In genomic region chr4:89482248-89482647, GRCh38 we compare ENCODE assay signal across 8 cellular contexts.
DNase-seq lines count a peak whose midpoint lies in the region; ATAC-seq, FAIRE-seq and TF ChIP-seq lines count a peak whose summit lies in the region.

No MANE protein-coding gene starts in this region.

- TF ChIP-seq EP300 in GM12878 (IDR thresholded peaks at IDR 0.05; ENCODE audit: borderline replicate concordance in 1 of 2, control insufficient read depth in 1 of 2, low read depth in 2 of 2, low read length in 2 of 2): no peak
- no peak for TF ChIP-seq EP300 in neural cell (conservative IDR thresholded peaks at IDR 0.05; ENCODE audit: poor library complexity, severe bottlenecking)
- no peak for TF ChIP-seq EP300 in sigmoid colon (IDR thresholded peaks at IDR 0.05)

- H3K9me3 ChIP-seq in right cardiac atrium (ENCODE audit: control insufficient read depth, low read length) (no peaks in the 10 kb centered on the region), right atrium auricular region (peaks cover 0 to 6% of the 10 kb centered on the region in 2 donors), GM12878 (replicated peaks; ENCODE audit: control insufficient read depth, insufficient read depth, low read length) (no peaks in the 10 kb centered on the region), neural cell (ENCODE audit: low read length) (no peaks in the 10 kb centered on the region), sigmoid colon (no peaks in the 10 kb centered on the region)

- intact Hi-C loops in right cardiac atrium (cut with DNase I): no loop called here
- intact Hi-C loops in GM12878 (cut with micrococcal nuclease; ENCODE audit: unreplicated experiment): no loop called here
- intact Hi-C loops in sigmoid colon (cut with DNase I): loop anchor here (10.0 kb wide), 1 partner anchor 423 kb away; no protein-coding TSS in a partner anchor

- SMC1A ChIA-PET in GM12878 (lab: Charles Lee; ENCODE audit: uncharacterized antibody, unreplicated experiment): interaction anchor here (0.6 to 1.6 kb wide), 4 partner anchors 289 to 427 kb away, joined by 3 to 5 read pairs (median 3); no protein-coding TSS in a partner anchor

- H3K36me3 ChIP-seq in right atrium auricular region (no peaks in the 10 kb centered on the region), GM12878 (ENCODE audit: control insufficient read depth in 2 of 2, insufficient read depth in 2 of 2, low read length in 1 of 2) (no peaks in the 10 kb centered on the region), neural cell (ENCODE audit: insufficient read depth, low read length) (no peaks in the 10 kb centered on the region), sigmoid colon (no peaks in the 10 kb centered on the region)

- no peak overlapping the region for H2AFZ ChIP-seq in GM12878 (ENCODE audit: control insufficient read depth, low read depth, low read length)
- H2AFZ ChIP-seq in neural cell (ENCODE audit: low read depth, low read length): no peak overlapping the region

- H3K27me3 ChIP-seq in right cardiac atrium (ENCODE audit: control insufficient read depth, insufficient read depth) (no peaks in the 10 kb centered on the region), right atrium auricular region (no peaks in the 10 kb centered on the region), GM12878 (replicated peaks in 1 of 2; ENCODE audit: control insufficient read depth in 2 of 2, insufficient read depth in 2 of 2, low read length in 1 of 2) (no peaks in the 10 kb centered on the region), neural cell (ENCODE audit: insufficient read depth, low read depth, low read length) (no peaks in the 10 kb centered on the region), sigmoid colon (no peaks in the 10 kb centered on the region)

- DNase-seq in right cardiac atrium (no peak), right atrium auricular region (ENCODE audit: low spot score) (no peak), HEK293T (ENCODE audit: extremely low spot score) (peak; percentile 45), NCI-H1417 (lab: John Stamatoyannopoulos, UW) (peak; percentile 24 to 85 (median 32)), GM12878 (ENCODE audit: low read depth, low spot score) (no peak), sigmoid colon (no peak)

- no peaks in the 10 kb centered on the region for H3K9me2 ChIP-seq in neural cell (ENCODE audit: insufficient read depth, low read length)

- no peaks in the 10 kb centered on the region for H3K4me1 ChIP-seq in right cardiac atrium (ENCODE audit: control insufficient read depth, insufficient read depth, low read length)
- no peaks in the 10 kb centered on the region for H3K4me1 ChIP-seq in right atrium auricular region
- H3K4me1 ChIP-seq in GM12878 (ENCODE audit: control insufficient read depth, insufficient read depth, low read length): no peaks in the 10 kb centered on the region
- H3K4me1 ChIP-seq in sigmoid colon: no peaks in the 10 kb centered on the region

- POLR2A ChIA-PET in HEK293T (lab: Yijun Ruan, JAX) (no interaction called here), GM12878 (lab: Charles Lee) (no interaction called here)

- FAIRE-seq in GM12878 (lab: Jason Lieb, UNC): no peak

- H3K9ac ChIP-seq in GM12878 (ENCODE audit: control insufficient read depth, insufficient read depth, low read length) (no peak overlapping the region), neural cell (ENCODE audit: low read length) (no peak overlapping the region)

- no peaks in the 10 kb centered on the region for H4K20me1 ChIP-seq in GM12878 (ENCODE audit: control insufficient read depth, insufficient read depth)
- no peaks in the 10 kb centered on the region for H4K20me1 ChIP-seq in neural cell (ENCODE audit: insufficient read depth)

- H3K27ac ChIP-seq in right cardiac atrium (ENCODE audit: low read length) (no peak overlapping the region), right atrium auricular region (no peak overlapping the region), GM12878 (ENCODE audit: control insufficient read depth, insufficient read depth) (no peak overlapping the region), neural cell (ENCODE audit: low read length) (no peak overlapping the region), sigmoid colon (no peak overlapping the region)

- RAD21 ChIA-PET in GM12878 (lab: Charles Lee; ENCODE audit: unreplicated experiment): interaction anchor here (0.9 to 1.2 kb wide), 2 partner anchors 256 to 369 kb away, joined by 3 to 5 read pairs; no protein-coding TSS in a partner anchor

- TF ChIP-seq RAD21 in GM12878 (IDR thresholded peaks at IDR 0.05; ENCODE audit: insufficient read depth, low read depth, low read length): peak; percentile 56
- peak; percentile 34 for TF ChIP-seq RAD21 in neural cell (conservative IDR thresholded peaks at IDR 0.05)

- TF ChIP-seq POLR2A in GM12878 (IDR thresholded peaks at IDR 0.05; ENCODE audit: low read depth, low read length) (no peak), sigmoid colon (IDR thresholded peaks at IDR 0.05) (no peak)

- no peak overlapping the region for H3K4me2 ChIP-seq in GM12878 (ENCODE audit: control insufficient read depth, insufficient read depth)
- no peak overlapping the region for H3K4me2 ChIP-seq in neural cell (ENCODE audit: low read length)

- no peaks in the 10 kb centered on the region for H3F3A ChIP-seq in neural cell (ENCODE audit: insufficient read depth, low read length, poor library complexity, severe bottlenecking)

- in situ Hi-C loops in GM12878 (cut with MboI): no loop called here

- TF ChIP-seq CTCF in right atrium auricular region (IDR thresholded peaks at IDR 0.05) (peak in 1 of 2 donors; percentile 24), GM12878 (IDR thresholded peaks at IDR 0.05 in 2 of 3, conservative IDR thresholded peaks at IDR 0.05 in 1 of 3; ENCODE audit: control insufficient read depth in 2 of 3, extremely low read depth in 1 of 3, insufficient read depth in 1 of 3, low read depth in 3 of 3, low read length in 3 of 3) (peak; percentile 8 to 44 (median 26); a peak in 4 of 6 replicates), neural cell (IDR thresholded peaks at IDR 0.05; ENCODE audit: poor library complexity, severe bottlenecking) (peak; percentile 36), sigmoid colon (IDR thresholded peaks at IDR 0.05) (no peak)

- CTCF ChIA-PET in HEK293T (lab: Yijun Ruan, JAX) (no interaction called here), GM12878 (lab: Yijun Ruan, JAX) (interaction anchor here (0.6 to 1.8 kb wide), 5 partner anchors 10 to 421 kb away, joined by 3 to 6 read pairs (median 3); partner anchors contain the start of gene MMRN1)

- H3K4me3 ChIP-seq in right cardiac atrium (ENCODE audit: low read length): no peak overlapping the region
- H3K4me3 ChIP-seq in right atrium auricular region: no peak overlapping the region
- no peak overlapping the region for H3K4me3 ChIP-seq in GM12878
- no peak overlapping the region for H3K4me3 ChIP-seq in neural cell (ENCODE audit: low read length)
- no peak overlapping the region for H3K4me3 ChIP-seq in sigmoid colon

- peak; percentile 61 to 75 for ATAC-seq in right cardiac atrium
- peak; percentile 85 for ATAC-seq in GM12878
- no peak for ATAC-seq in HG02840 (IDR thresholded peaks at IDR 0.05; ENCODE audit: low FRiP score, unreplicated experiment)

- no TSS peak for BruUV-seq in GM12878 (replicated peaks; lab: Mats Ljungman, UMichigan)

- H3K79me2 ChIP-seq in GM12878 (ENCODE audit: control insufficient read depth, insufficient read depth, low read length) (no peaks in the 10 kb centered on the region), neural cell (replicated peaks; ENCODE audit: insufficient read depth, low read length) (no peaks in the 10 kb centered on the region)

TF ChIP-seq in HEK293T, 16 proteins besides CTCF, POLR2A, EP300 and RAD21 (continues in another document):
- TF ChIP-seq ZNF384 (IDR thresholded peaks at IDR 0.05) (peak; percentile 48), ELF4 (IDR thresholded peaks at IDR 0.05) (no peak), PKNOX1 (IDR thresholded peaks at IDR 0.05) (peak; percentile 75), BHLHE40 (IDR thresholded peaks at IDR 0.05; ENCODE audit: borderline replicate concordance) (no peak), ARNT (IDR thresholded peaks at IDR 0.05) (no peak)

TF ChIP-seq in GM12878, 131 proteins besides CTCF, POLR2A, EP300 and RAD21:
- TF ChIP-seq ELK1 (IDR thresholded peaks at IDR 0.05; ENCODE audit: low read depth, low read length): no peak
- peak; percentile 19; the same call in 1 of the 2 replicates for TF ChIP-seq SMC3 (IDR thresholded peaks at IDR 0.05; ENCODE audit: borderline replicate concordance, low read length)
TF ChIP-seq in GM12878: peak in this region for 1.

TF ChIP-seq in neural cell, 6 proteins besides CTCF, POLR2A, EP300 and RAD21:
- no peak for TF ChIP-seq SMC3 (conservative IDR thresholded peaks at IDR 0.05; ENCODE audit: poor library complexity)
- no peak for TF ChIP-seq REST (IDR thresholded peaks at IDR 0.05; ENCODE audit: borderline replicate concordance)
- TF ChIP-seq MXI1 (conservative IDR thresholded peaks at IDR 0.05; ENCODE audit: poor library complexity, severe bottlenecking): no peak
- no peak for TF ChIP-seq TAF1 (IDR thresholded peaks at IDR 0.05; ENCODE audit: low read depth)
- TF ChIP-seq EZH2 (IDR thresholded peaks at IDR 0.05; ENCODE audit: borderline replicate concordance, insufficient read depth, low read length, poor library complexity, severe bottlenecking): no peak
- no peak for TF ChIP-seq POLR2AphosphoS5 (IDR thresholded peaks at IDR 0.05)

Comparison
In these comparisons a context has a peak if more than half of its experiments do, and no peak if none do; other contexts are left out.
1. DNase-seq: peak in HEK293T (single experiment) and NCI-H1417 (3 of 3); none in right cardiac atrium (0 of 3), right atrium auricular region (single experiment), GM12878 (single experiment) and sigmoid colon (single experiment).
2. CTCF ChIP-seq: peak in GM12878 (3 of 3) and neural cell (single experiment); none in sigmoid colon (0 of 4).